In genomic region chr12:79164890-79165289, GRCh38 we compare ENCODE assay signal across 29 cellular contexts.
"Had no signal": no experiment of that assay in that cellular context is flagged by ENCODE, and none has a peak within 500 bp of the region (broad histone marks: within the 10 kb centered on the region; RNA-seq: fewer than 3 reads in every experiment).

No MANE protein-coding gene starts in this region.

- H3K9me3 Mint-ChIP-seq: dendritic cell treated with granulocyte-macrophage colony-stimulating factor and Interleukin-4, amounts not matched to agents 40 ng/mL and 50 ng/mL, for 4 days; endodermal cell had no signal

- FAIRE-seq: colon, endometrium, endothelial cell of umbilical vein, frontal cortex had no signal

- H3K27me3 ChIP-seq: colonic mucosa, dorsolateral prefrontal cortex, esophagus muscularis mucosa, esophagus squamous epithelium, foreskin keratinocyte, gastrocnemius medialis, gastroesophageal sphincter, heart left ventricle, heart right ventricle had no signal

- H3K27ac ChIP-seq: colonic mucosa, coronary artery, epithelial cell of prostate, esophagus muscularis mucosa, esophagus squamous epithelium, foreskin keratinocyte, gastrocnemius medialis, gastroesophageal sphincter, heart left ventricle, heart right ventricle had no signal

- H3K27ac Mint-ChIP-seq: dendritic cell treated with granulocyte-macrophage colony-stimulating factor and Interleukin-4, amounts not matched to agents 40 ng/mL and 50 ng/mL, for 4 days; effector memory CD8-positive, alpha-beta T cell; endodermal cell had no signal

- H3K4me3 ChIP-seq: colonic mucosa, coronary artery, dorsolateral prefrontal cortex, esophagus muscularis mucosa, esophagus squamous epithelium, gastrocnemius medialis, gastroesophageal sphincter, heart left ventricle, heart right ventricle had no signal

- H3K27me3 Mint-ChIP-seq: dendritic cell treated with granulocyte-macrophage colony-stimulating factor and Interleukin-4, amounts not matched to agents 40 ng/mL and 50 ng/mL, for 4 days; effector memory CD8-positive, alpha-beta T cell had no signal

- ATAC-seq: effector memory CD8-positive, alpha-beta T cell; esophagus mucosa; foreskin keratinocyte; gastrocnemius medialis; gastroesophageal sphincter; heart left ventricle; heart right ventricle had no signal

- H3K36me3 ChIP-seq: colonic mucosa, esophagus muscularis mucosa, esophagus squamous epithelium, gastrocnemius medialis, gastroesophageal sphincter, heart left ventricle, heart right ventricle had no signal

- H3K4me1 ChIP-seq: colonic mucosa, esophagus muscularis mucosa, esophagus squamous epithelium, foreskin keratinocyte, gastrocnemius medialis, gastroesophageal sphincter, heart left ventricle, heart right ventricle had no signal

- DNase-seq: colonic mucosa; cortex of kidney; dermis blood vessel endothelial cell; dorsolateral prefrontal cortex; effector CD4-positive, alpha-beta T cell; effector CD8-positive, alpha-beta T cell; effector memory CD4-positive, alpha-beta T cell; effector memory CD8-positive, alpha-beta T cell; endodermal cell; erythroblast; esophagus squamous epithelium; foreskin fibroblast; foreskin keratinocyte; foreskin melanocyte; gastrocnemius medialis; glutamatergic neuron; head of caudate nucleus; heart left ventricle; heart right ventricle had no signal

- H3K9me3 ChIP-seq: colonic mucosa, esophagus muscularis mucosa, esophagus squamous epithelium, gastrocnemius medialis, gastroesophageal sphincter, heart left ventricle, heart right ventricle had no signal

- H3K4me3 Mint-ChIP-seq: dendritic cell treated with granulocyte-macrophage colony-stimulating factor and Interleukin-4, amounts not matched to agents 40 ng/mL and 50 ng/mL, for 4 days; effector memory CD8-positive, alpha-beta T cell; endodermal cell had no signal
